21 cellular contexts compared by ENCODE assay signal in the genomic region with DNA sequence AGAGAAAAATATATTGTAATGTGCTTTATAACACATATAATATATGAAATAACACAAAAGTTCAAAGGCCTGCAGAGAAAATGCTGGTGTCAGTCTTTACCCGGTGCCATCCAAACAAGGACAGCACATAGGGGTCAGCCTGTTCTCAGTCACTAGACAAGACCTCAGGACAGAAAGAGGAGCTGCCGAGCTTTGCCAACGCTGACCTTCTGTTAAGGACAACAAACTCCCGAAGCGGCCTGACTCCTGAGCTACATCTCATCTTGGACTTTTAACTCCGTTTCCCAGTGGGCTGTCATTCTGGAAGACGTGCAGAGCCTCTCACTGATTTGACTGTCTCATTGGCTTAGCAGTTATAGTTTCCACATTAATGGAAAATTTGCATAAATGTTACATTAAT.
"Had no signal": no experiment of that assay in that cellular context is flagged by ENCODE, and none has a peak within 500 bp of the region (broad histone marks: within the 10 kb centered on the region; RNA-seq: fewer than 3 reads in every experiment).

No MANE protein-coding gene starts in this region.

- ATAC-seq: naive thymus-derived CD8-positive, alpha-beta T cell; right lobe of liver; stimulated activated naive B cell treated with anti-CD40 and anti-IgM and Interleukin-4, amounts not matched to agents 10 μg/mL and 1 μg/mL and 100 μg/mL, for 72 hours; stimulated activated naive CD8-positive, alpha-beta T cell treated with anti-CD3 and anti-CD28 coated beads, Interleukin-15, Interleukin-2, amounts not matched to agents 100 U/mL and 50 U/mL, for 24 hours had no signal

- H3K27me3 Mint-ChIP-seq: naive thymus-derived CD8-positive, alpha-beta T cell; progenitor cell of endocrine pancreas; stimulated activated naive B cell treated with anti-CD40 and anti-IgM and Interleukin-4, amounts not matched to agents 10 μg/mL and 1 μg/mL and 100 μg/mL, for 72 hours had no signal

- H3K27ac Mint-ChIP-seq: nephron, neural progenitor cell, progenitor cell of endocrine pancreas had no signal

- H3K4me1 Mint-ChIP-seq: nephron, neural progenitor cell had no signal

- H3K4me3 Mint-ChIP-seq: immature natural killer cell; naive thymus-derived CD8-positive, alpha-beta T cell; nephron; neural progenitor cell; stimulated activated naive B cell treated with anti-CD40 and anti-IgM and Interleukin-4, amounts not matched to agents 10 μg/mL and 1 μg/mL and 100 μg/mL, for 72 hours had no signal

- DNase-seq: hypothalamus; immature natural killer cell; kidney; left ventricle myocardium inferior; naive thymus-derived CD8-positive, alpha-beta T cell; occipital lobe; right lobe of liver; stimulated activated CD4-positive, alpha-beta T cell treated with anti-CD3 and anti-CD28 coated beads, Interleukin-12 subunit alpha, Interleukin-12 subunit beta, amount 100 ng/mL, for 4 hours; stimulated activated CD4-positive, alpha-beta T cell treated with anti-CD3 and anti-CD28 coated beads, Interleukin-15, amount 100 ng/mL, for 24 hours; stimulated activated CD4-positive, alpha-beta T cell treated with anti-CD3 and anti-CD28 coated beads, Interleukin-2, amount 100 ng/mL, for 24 hours; stimulated activated CD4-positive, alpha-beta T cell treated with anti-CD3 and anti-CD28 coated beads, Interleukin-4, amount 100 ng/mL, for 1 hour; stimulated activated naive B cell treated with anti-CD40 and anti-IgM and Interleukin-4, amounts not matched to agents 10 μg/mL and 1 μg/mL and 100 μg/mL, for 72 hours; stimulated activated naive CD8-positive, alpha-beta T cell treated with anti-CD3 and anti-CD28 coated beads, Interleukin-15, Interleukin-2, amounts not matched to agents 100 U/mL and 50 U/mL, for 24 hours; stomach; testis; thyroid gland; transverse colon; upper lobe of left lung had no signal

- H3K9me3 Mint-ChIP-seq: immature natural killer cell; naive thymus-derived CD8-positive, alpha-beta T cell; nephron; neural progenitor cell; stimulated activated naive B cell treated with anti-CD40 and anti-IgM and Interleukin-4, amounts not matched to agents 10 μg/mL and 1 μg/mL and 100 μg/mL, for 72 hours had no signal
